21 cellular contexts compared by ENCODE assay signal in genomic region chr21:39029086-39029772, GRCh38.
DNase-seq lines count a peak whose midpoint lies in the region; ATAC-seq, FAIRE-seq and TF ChIP-seq lines count a peak whose summit lies in the region.
"Had no signal": no experiment of that assay in that cellular context is flagged by ENCODE, and none has a peak within 500 bp of the region (broad histone marks: within the 10 kb centered on the region; RNA-seq: fewer than 3 reads in every experiment).

No MANE protein-coding gene starts in this region.

- H3K27ac Mint-ChIP-seq in Caco-2 (ENCODE audit: unreplicated experiment), result peak overlapping the region; percentile 80
- H3K27ac Mint-ChIP-seq in stimulated activated memory B cell treated with anti-CD40 and anti-IgM and Interleukin-4, amounts not matched to agents 10 μg/mL and 1 μg/mL and 100 μg/mL, for 72 hours, result no peak overlapping the region
- H3K27ac Mint-ChIP-seq: activated T-helper 2 cell treated with anti-CD3 and anti-CD28 coated beads, Interferon-gamma antibody, Interleukin-2, Interleukin-4, amounts not matched to agents 10 μg/mL and 5 μg/mL and 100 μg/mL, durations not matched to agents 14 hours and 24 hours and 36 hours; CD4-positive, alpha-beta memory T cell; naive thymus-derived CD8-positive, alpha-beta T cell; T-cell had no signal

- peak in 1 of 2 experiments; percentile 37 for DNase-seq in Caco-2
- peak; percentile 45 for DNase-seq in SK-N-DZ (ENCODE audit: low spot score)
- peak; percentile 69 for DNase-seq in fibroblast of pulmonary artery (ENCODE audit: low read depth)
- DNase-seq in D721Med (ENCODE audit: insufficient read length, low spot score), result no peak
- DNase-seq: amygdala; CD4-positive, alpha-beta memory T cell; colonic mucosa; KG1; naive thymus-derived CD8-positive, alpha-beta T cell; NCI-H1092; NCI-H774; T-cell; WERI-Rb-1 had no signal

- H4K20me1 ChIP-seq in neural cell (ENCODE audit: insufficient read depth), result no peaks in the 10 kb centered on the region

- H3K27ac ChIP-seq in neural cell (ENCODE audit: low read length), result peak overlapping the region; percentile 57
- H3K27ac ChIP-seq: colonic mucosa, epithelial cell of prostate, HL-60, suprapubic skin, WERI-Rb-1 had no signal

- no peaks in the 10 kb centered on the region for H3K36me3 Mint-ChIP-seq in Caco-2 (ENCODE audit: insufficient read depth, unreplicated experiment)
- H3K36me3 Mint-ChIP-seq in stimulated activated memory B cell treated with anti-CD40 and anti-IgM and Interleukin-4, amounts not matched to agents 10 μg/mL and 1 μg/mL and 100 μg/mL, for 72 hours, result no peaks in the 10 kb centered on the region
- H3K36me3 Mint-ChIP-seq: T-cell had no signal

- CTCF ChIA-PET in Caco-2 (lab: Charles Lee), result interaction anchor here (0.5 to 1.6 kb wide), 3 partner anchors 14 to 357 kb away, joined by 3 to 5 read pairs (median 3); no protein-coding TSS in a partner anchor

- no peaks in the 10 kb centered on the region for H3K27me3 Mint-ChIP-seq in Caco-2 (ENCODE audit: insufficient read depth, unreplicated experiment)
- peaks cover 36% of the 10 kb centered on the region for H3K27me3 Mint-ChIP-seq in stimulated activated memory B cell treated with anti-CD40 and anti-IgM and Interleukin-4, amounts not matched to agents 10 μg/mL and 1 μg/mL and 100 μg/mL, for 72 hours

- no peaks in the 10 kb centered on the region for H3K27me3 ChIP-seq in Caco-2 (replicated peaks; ENCODE audit: control insufficient read depth, insufficient read depth, low read length)
- H3K27me3 ChIP-seq in neural cell (ENCODE audit: insufficient read depth, low read depth, low read length), result no peaks in the 10 kb centered on the region
- H3K27me3 ChIP-seq: colonic mucosa, suprapubic skin had no signal

- H3K4me3 ChIP-seq in Caco-2 (ENCODE audit: low read depth, low read length) (no peak overlapping the region), fibroblast of pulmonary artery (replicated peaks; ENCODE audit: low read depth, low read length) (no peak overlapping the region), neural cell (ENCODE audit: low read length) (no peak overlapping the region)
- H3K4me3 ChIP-seq: colonic mucosa, suprapubic skin had no signal

- no peak for TF ChIP-seq RAD21 in neural cell (conservative IDR thresholded peaks at IDR 0.05)

- no peaks in the 10 kb centered on the region; the same call in 1 of the 2 replicates for H3K36me3 ChIP-seq in Caco-2 (ENCODE audit: control insufficient read depth, insufficient read depth, low read length)
- H3K36me3 ChIP-seq in neural cell (ENCODE audit: insufficient read depth, low read length), result no peaks in the 10 kb centered on the region
- H3K36me3 ChIP-seq: colonic mucosa, suprapubic skin, WERI-Rb-1 had no signal

- peak overlapping the region; percentile 7 for H3K9ac ChIP-seq in neural cell (ENCODE audit: low read length)

- ATAC-seq in GM18907 (IDR thresholded peaks at IDR 0.05; ENCODE audit: unreplicated experiment) (no peak), HG02798 (IDR thresholded peaks at IDR 0.05; ENCODE audit: poor library complexity, unreplicated experiment) (no peak)
- ATAC-seq in stimulated activated memory B cell treated with anti-CD40 and anti-IgM and Interleukin-4, amounts not matched to agents 10 μg/mL and 1 μg/mL and 100 μg/mL, for 72 hours, result no peak
- ATAC-seq: naive thymus-derived CD8-positive, alpha-beta T cell; T-cell had no signal

- H3K9me3 ChIP-seq in Caco-2 (0 out of 2 replicates have a peak, but pooled peaks cover 3% of the 10 kb centered on the region), neural cell (ENCODE audit: low read length) (no peaks in the 10 kb centered on the region)
- H3K9me3 ChIP-seq: colonic mucosa, suprapubic skin had no signal

- no peak for FAIRE-seq in D721Med (lab: Jason Lieb, UNC)

- peaks cover 10% of the 10 kb centered on the region for H3K9me3 Mint-ChIP-seq in Caco-2 (ENCODE audit: unreplicated experiment)
- H3K9me3 Mint-ChIP-seq in stimulated activated memory B cell treated with anti-CD40 and anti-IgM and Interleukin-4, amounts not matched to agents 10 μg/mL and 1 μg/mL and 100 μg/mL, for 72 hours, result peaks cover 10% of the 10 kb centered on the region

- no peaks in the 10 kb centered on the region for H3F3A ChIP-seq in neural cell (ENCODE audit: insufficient read depth, low read length, poor library complexity, severe bottlenecking)

- no peaks in the 10 kb centered on the region for H3K9me2 ChIP-seq in neural cell (ENCODE audit: insufficient read depth, low read length)

- TF ChIP-seq EP300 in neural cell (conservative IDR thresholded peaks at IDR 0.05; ENCODE audit: poor library complexity, severe bottlenecking), result no peak

- peak overlapping the region; percentile 55 for H3K4me3 Mint-ChIP-seq in Caco-2 (ENCODE audit: unreplicated experiment)
- H3K4me3 Mint-ChIP-seq in stimulated activated memory B cell treated with anti-CD40 and anti-IgM and Interleukin-4, amounts not matched to agents 10 μg/mL and 1 μg/mL and 100 μg/mL, for 72 hours, result no peak overlapping the region
- H3K4me3 Mint-ChIP-seq: CD4-positive, alpha-beta memory T cell; naive thymus-derived CD8-positive, alpha-beta T cell; T-cell had no signal

- no peak overlapping the region for H2AFZ ChIP-seq in neural cell (ENCODE audit: low read depth, low read length)

- BruUV-seq in Caco-2 (replicated peaks; lab: Mats Ljungman, UMichigan), result no TSS peak

- peaks cover 33% of the 10 kb centered on the region for H3K4me1 Mint-ChIP-seq in Caco-2 (ENCODE audit: low read depth, unreplicated experiment)
- no peaks in the 10 kb centered on the region for H3K4me1 Mint-ChIP-seq in stimulated activated memory B cell treated with anti-CD40 and anti-IgM and Interleukin-4, amounts not matched to agents 10 μg/mL and 1 μg/mL and 100 μg/mL, for 72 hours
- H3K4me1 Mint-ChIP-seq: CD4-positive, alpha-beta memory T cell had no signal

- H3K4me2 ChIP-seq in neural cell (ENCODE audit: low read length), result no peak overlapping the region

- H3K79me2 ChIP-seq in neural cell (replicated peaks; ENCODE audit: insufficient read depth, low read length), result no peaks in the 10 kb centered on the region

- POLR2A ChIA-PET in Caco-2 (lab: Charles Lee), result interaction anchor here (0.6 to 1.4 kb wide), 3 partner anchors 66 to 1309 kb away, joined by 3 to 4 read pairs (median 3); no protein-coding TSS in a partner anchor

- no peak for TF ChIP-seq CTCF in Caco-2 (IDR thresholded peaks at IDR 0.05; ENCODE audit: insufficient read depth in 1 of 2, low read depth in 1 of 2, low read length in 1 of 2, severe bottlenecking in 1 of 2, unreplicated experiment in 1 of 2)
- TF ChIP-seq CTCF in fibroblast of pulmonary artery (IDR thresholded peaks at IDR 0.05; ENCODE audit: low read length, missing control alignments), result no peak
- TF ChIP-seq CTCF in neural cell (IDR thresholded peaks at IDR 0.05; ENCODE audit: poor library complexity, severe bottlenecking), result no peak
- no peak for TF ChIP-seq CTCF in D721Med (IDR thresholded peaks at IDR 0.05; ENCODE audit: insufficient read depth, missing control alignments)

- H3K4me1 ChIP-seq in Caco-2, result peaks cover 38% of the 10 kb centered on the region
- H3K4me1 ChIP-seq: colonic mucosa, suprapubic skin had no signal

- intact Hi-C loops in Caco-2 (cut with micrococcal nuclease; ENCODE audit: unreplicated experiment), result no loop called here

TF ChIP-seq in neural cell, 6 proteins besides CTCF, POLR2A, EP300 and RAD21:
- TF ChIP-seq EZH2 (IDR thresholded peaks at IDR 0.05; ENCODE audit: borderline replicate concordance, insufficient read depth, low read length, poor library complexity, severe bottlenecking) (no peak), TAF1 (IDR thresholded peaks at IDR 0.05; ENCODE audit: low read depth) (no peak), SMC3 (conservative IDR thresholded peaks at IDR 0.05; ENCODE audit: poor library complexity) (no peak), MXI1 (conservative IDR thresholded peaks at IDR 0.05; ENCODE audit: poor library complexity, severe bottlenecking) (no peak)
